ENCODE assay signal across 18 cellular contexts in genomic region chr3:60633644-60634043, GRCh38.
"Had no signal": no experiment of that assay in that cellular context is flagged by ENCODE, and none has a peak within 500 bp of the region (broad histone marks: within the 10 kb centered on the region; RNA-seq: fewer than 3 reads in every experiment).

No MANE protein-coding gene starts in this region.

- H3K27ac Mint-ChIP-seq: activated T-helper 1 cell treated with anti-CD3 and anti-CD28 coated beads, Interleukin-12 subunit alpha, Interleukin-12 subunit beta, Interleukin-2, Interleukin-4 antibody, amounts not matched to agents 30 ng/mL and 10 ng/mL and 1 ng/mL, durations not matched to agents 14 hours and 24 hours and 36 hours; dendritic cell treated with granulocyte-macrophage colony-stimulating factor and Interleukin-4, amounts not matched to agents 40 ng/mL and 50 ng/mL, for 4 days; effector memory CD8-positive, alpha-beta T cell; memory B cell; natural killer cell; T-helper 2 cell treated with Interferon-gamma antibody and Interleukin-4, amounts not matched to agents 5 μg/mL and 100 μg/mL, for 36 hours; type B pancreatic cell had no signal

- H3K36me3 Mint-ChIP-seq: memory B cell, natural killer cell, type B pancreatic cell had no signal

- H3K9me3 Mint-ChIP-seq: effector memory CD8-positive, alpha-beta T cell; memory B cell; T-helper 2 cell treated with Interferon-gamma antibody and Interleukin-4, amounts not matched to agents 5 μg/mL and 100 μg/mL, for 36 hours had no signal

- H3K4me3 ChIP-seq: left lung, mucosa of descending colon, suprapubic skin had no signal

- ATAC-seq: effector memory CD8-positive, alpha-beta T cell; left lung; mucosa of descending colon; natural killer cell; right cardiac atrium had no signal

- H3K4me1 ChIP-seq: left lung, suprapubic skin had no signal

- H3K4me3 Mint-ChIP-seq: activated T-helper 1 cell treated with anti-CD3 and anti-CD28 coated beads, Interleukin-12 subunit alpha, Interleukin-12 subunit beta, Interleukin-2, Interleukin-4 antibody, amounts not matched to agents 30 ng/mL and 10 ng/mL and 1 ng/mL, durations not matched to agents 14 hours and 24 hours and 36 hours; dendritic cell treated with granulocyte-macrophage colony-stimulating factor and Interleukin-4, amounts not matched to agents 40 ng/mL and 50 ng/mL, for 4 days; effector memory CD8-positive, alpha-beta T cell; memory B cell; natural killer cell; T-helper 2 cell treated with Interferon-gamma antibody and Interleukin-4, amounts not matched to agents 5 μg/mL and 100 μg/mL, for 36 hours; type B pancreatic cell had no signal

- DNase-seq: anterior cingulate cortex; effector memory CD8-positive, alpha-beta T cell; left lung; mucosa of descending colon; natural killer cell; posterior cingulate gyrus; small intestine; stimulated activated CD4-positive, alpha-beta T cell treated with anti-CD3 and anti-CD28 coated beads, Interleukin-4, amount 100 ng/mL, for 4 hours; stimulated activated CD8-positive, alpha-beta memory T cell treated with anti-CD3 and anti-CD28 coated beads, Interleukin-4, amount 100 ng/mL, for 48 hours; stimulated activated naive CD4-positive, alpha-beta T cell treated with Interleukin-2 at 50 U/mL for 16 hours had no signal

- H3K9me3 ChIP-seq: left lung, mucosa of descending colon, suprapubic skin had no signal

- H3K36me3 ChIP-seq: left lung, suprapubic skin had no signal

- H3K27me3 ChIP-seq: left lung, suprapubic skin had no signal

- H3K27me3 Mint-ChIP-seq: dendritic cell treated with granulocyte-macrophage colony-stimulating factor and Interleukin-4, amounts not matched to agents 40 ng/mL and 50 ng/mL, for 4 days; memory B cell had no signal

- H3K4me1 Mint-ChIP-seq: memory B cell, natural killer cell had no signal

- H3K27ac ChIP-seq: epithelial cell of prostate, left lung, suprapubic skin had no signal
